Comparison of ENCODE assay signal across 12 cellular contexts in the genomic region with DNA sequence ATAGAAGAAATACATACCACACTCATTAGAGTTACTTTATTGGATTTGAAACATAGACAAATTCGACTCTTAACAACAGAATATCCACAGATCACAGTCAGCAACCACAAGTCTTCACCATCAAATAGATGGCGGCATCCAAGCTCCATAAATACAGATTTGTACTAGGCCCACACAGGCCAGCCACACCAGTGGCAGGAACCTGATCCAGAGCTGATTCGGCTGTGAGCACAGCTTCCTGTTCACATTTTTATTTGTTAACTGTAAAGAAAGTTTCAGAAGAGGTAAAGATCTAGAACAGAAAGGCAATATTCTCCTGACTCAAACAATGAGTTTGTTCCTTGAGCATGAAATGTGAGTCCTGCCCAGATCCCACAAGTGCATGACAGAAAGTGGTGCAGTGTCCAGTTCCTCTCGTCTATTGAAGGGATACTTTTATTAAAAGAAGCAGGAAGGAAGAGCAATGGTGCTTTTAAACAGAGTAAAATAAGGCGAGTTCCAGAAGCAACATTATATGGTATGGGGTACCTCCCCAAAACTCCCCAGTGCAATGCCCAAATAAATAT.
A peak's percentile ranks its signal among the peaks of the same experiment; 100 is the strongest.
DNase-seq lines count a peak whose midpoint lies in the region; ATAC-seq, FAIRE-seq and TF ChIP-seq lines count a peak whose summit lies in the region.
"Had no signal": no experiment of that assay in that cellular context is flagged by ENCODE, and none has a peak within 500 bp of the region (broad histone marks: within the 10 kb centered on the region; RNA-seq: fewer than 3 reads in every experiment).

No MANE protein-coding gene starts in this region.

- no peaks in the 10 kb centered on the region for H3K27me3 Mint-ChIP-seq in MCF 10A (ENCODE audit: insufficient read depth, unreplicated experiment)
- H3K27me3 Mint-ChIP-seq in activated CD4-positive, alpha-beta memory T cell treated with anti-CD3 and anti-CD28 coated beads for 36 hours = no peaks in the 10 kb centered on the region

- no peak overlapping the region for H2AFZ ChIP-seq in keratinocyte (ENCODE audit: control insufficient read depth, low read length)

- H3K9me3 ChIP-seq in breast epithelium (no peaks in the 10 kb centered on the region), keratinocyte (ENCODE audit: control insufficient read depth, low read depth, low read length) (no peaks in the 10 kb centered on the region), thyroid gland (no peaks in the 10 kb centered on the region)
- H3K9me3 ChIP-seq: BE2C, MG63 had no signal

- peak overlapping the region; percentile 4 for H3K4me2 ChIP-seq in keratinocyte (ENCODE audit: control insufficient read depth, extremely low read depth, insufficient read depth, low read depth, low read length)

- H3K27me3 ChIP-seq in breast epithelium (no peaks in the 10 kb centered on the region), keratinocyte (ENCODE audit: control insufficient read depth, extremely low read depth, insufficient read depth, low read length) (no peaks in the 10 kb centered on the region), thyroid gland (no peaks in the 10 kb centered on the region)
- H3K27me3 ChIP-seq: BE2C, MG63 had no signal

- no peaks in the 10 kb centered on the region for H3K9me3 Mint-ChIP-seq in MCF 10A (ENCODE audit: unreplicated experiment)
- no peaks in the 10 kb centered on the region for H3K9me3 Mint-ChIP-seq in activated CD4-positive, alpha-beta memory T cell treated with anti-CD3 and anti-CD28 coated beads for 36 hours

- dilution Hi-C loops in keratinocyte (cut with MboI; ENCODE audit: extremely low pct_ligation_motif_present, low sequenced_read_pairs) = no loop called here

- CTCF ChIA-PET in MCF 10A (lab: Yijun Ruan, JAX) = interaction anchor here (0.6 kb wide), 1 partner anchor 24 kb away, joined by 3 read pairs; no protein-coding TSS in a partner anchor
- CTCF ChIA-PET in activated CD4-positive, alpha-beta memory T cell treated with anti-CD3 and anti-CD28 coated beads for 36 hours (lab: Charles Lee) = no interaction called here

- peaks cover 17% of the 10 kb centered on the region for H3K36me3 Mint-ChIP-seq in MCF 10A (ENCODE audit: insufficient read depth, unreplicated experiment)
- peaks cover 7% of the 10 kb centered on the region for H3K36me3 Mint-ChIP-seq in activated CD4-positive, alpha-beta memory T cell treated with anti-CD3 and anti-CD28 coated beads for 36 hours

- POLR2A ChIA-PET in MCF 10A (lab: Yijun Ruan, JAX) = interaction anchor here (0.5 to 1.6 kb wide), 9 partner anchors 13 to 203 kb away, joined by 3 to 6 read pairs (median 4); no protein-coding TSS in a partner anchor
- POLR2A ChIA-PET in activated CD4-positive, alpha-beta memory T cell treated with anti-CD3 and anti-CD28 coated beads for 36 hours (lab: Charles Lee) = interaction anchor here (0.5 to 1.4 kb wide), 4 partner anchors 7 to 101 kb away, joined by 3 to 7 read pairs (median 4); no protein-coding TSS in a partner anchor

- TF ChIP-seq CTCF in breast epithelium (IDR thresholded peaks at IDR 0.05) = no peak
- TF ChIP-seq CTCF in MCF 10A (IDR thresholded peaks at IDR 0.05; ENCODE audit: unreplicated experiment) = no peak
- TF ChIP-seq CTCF in keratinocyte (optimal IDR thresholded peaks at IDR 0.05 in 1 of 3, IDR thresholded peaks at IDR 0.05 in 1 of 3, conservative IDR thresholded peaks at IDR 0.05 in 1 of 3; ENCODE audit: extremely low read depth in 1 of 3, insufficient read depth in 2 of 3, low read length in 3 of 3) = no peak
- no peak for TF ChIP-seq CTCF in thyroid gland (IDR thresholded peaks at IDR 0.05)

- no peak overlapping the region for H3K9ac ChIP-seq in keratinocyte (ENCODE audit: control insufficient read depth, extremely low read depth, insufficient read depth, low read length)

- H3K4me3 ChIP-seq in breast epithelium (no peak overlapping the region), keratinocyte (ENCODE audit: control insufficient read depth in 2 of 3, extremely low read depth in 1 of 3, insufficient read depth in 2 of 3, low read depth in 1 of 3, low read length in 3 of 3) (no peak overlapping the region), thyroid gland (replicated peaks in 1 of 3) (no peak overlapping the region)
- H3K4me3 ChIP-seq: MG63 had no signal

- no peak for FAIRE-seq in keratinocyte (lab: Jason Lieb, UNC)

- no peaks in the 10 kb centered on the region for H4K20me1 ChIP-seq in keratinocyte (ENCODE audit: control insufficient read depth, extremely low read depth, insufficient read depth, low read length)

- peak overlapping the region; percentile 49 to 89 for H3K27ac ChIP-seq in breast epithelium
- peak overlapping the region; percentile 15 for H3K27ac ChIP-seq in keratinocyte (ENCODE audit: control insufficient read depth, insufficient read depth, low read length)
- H3K27ac ChIP-seq in thyroid gland = peak overlapping the region in 2 of 3 donors; percentile 10 to 86

- no peak for DNase-seq in breast epithelium (ENCODE audit: low spot score in 2 of 2)
- DNase-seq in MCF 10A (ENCODE audit: unreplicated experiment) = no peak
- DNase-seq in activated CD4-positive, alpha-beta memory T cell treated with anti-CD3 and anti-CD28 coated beads for 36 hours = peak; percentile 53
- DNase-seq in keratinocyte (ENCODE audit: low read depth, low spot score) = no peak
- DNase-seq in thyroid gland = no peak
- DNase-seq in DMS153 treated with DMSO at 0.1 percent for 48 hours (lab: John Stamatoyannopoulos, UW; ENCODE audit: unreplicated experiment) = no peak
- DNase-seq: BE2C, MG63, NCI-H82, T1000 had no signal

- TF ChIP-seq POLR2A in breast epithelium (IDR thresholded peaks at IDR 0.05) (no peak), thyroid gland (IDR thresholded peaks at IDR 0.05) (no peak)

- intact Hi-C loops in breast epithelium (cut with DNase I; ENCODE audit: low total_unique reads) = no loop called here
- intact Hi-C loops in MCF 10A (cut with micrococcal nuclease) = no loop called here
- intact Hi-C loops in activated CD4-positive, alpha-beta memory T cell treated with anti-CD3 and anti-CD28 coated beads for 36 hours (cut with micrococcal nuclease) = loop anchor here (10.0 kb wide), 1 partner anchor 81 kb away; no protein-coding TSS in a partner anchor
- intact Hi-C loops in thyroid gland (cut with DNase I) = no loop called here

- peaks cover 23% of the 10 kb centered on the region for H3K4me1 Mint-ChIP-seq in MCF 10A (ENCODE audit: insufficient read depth, unreplicated experiment)
- peaks cover 28% of the 10 kb centered on the region for H3K4me1 Mint-ChIP-seq in activated CD4-positive, alpha-beta memory T cell treated with anti-CD3 and anti-CD28 coated beads for 36 hours (ENCODE audit: low read depth)

- 69 to 75% methylated on average over 5 of the region's 5 CpGs for WGBS in thyroid gland, 2 donors

- no peak overlapping the region for H3K27ac Mint-ChIP-seq in MCF 10A (ENCODE audit: low read depth, unreplicated experiment)
- H3K27ac Mint-ChIP-seq in activated CD4-positive, alpha-beta memory T cell treated with anti-CD3 and anti-CD28 coated beads for 36 hours = peak overlapping the region; percentile 79

- no peak overlapping the region for H3K4me3 Mint-ChIP-seq in MCF 10A (ENCODE audit: unreplicated experiment)
- H3K4me3 Mint-ChIP-seq in activated CD4-positive, alpha-beta memory T cell treated with anti-CD3 and anti-CD28 coated beads for 36 hours = peak overlapping the region; percentile 64

- peaks cover 8% of the 10 kb centered on the region for H3K79me2 ChIP-seq in keratinocyte (ENCODE audit: control insufficient read depth, insufficient read depth, low read length)

- ATAC-seq in HG03108 (IDR thresholded peaks at IDR 0.05; ENCODE audit: unreplicated experiment) (no peak), HG03521 (IDR thresholded peaks at IDR 0.05; ENCODE audit: unreplicated experiment) (no peak)

- H3K4me1 ChIP-seq in breast epithelium (peaks cover 0 to 12% of the 10 kb centered on the region in 2 donors), keratinocyte (ENCODE audit: control insufficient read depth, extremely low read depth, insufficient read depth, low read length) (peaks cover 44% of the 10 kb centered on the region), thyroid gland (peaks cover 34 to 49% of the 10 kb centered on the region in 2 donors)

- H3K36me3 ChIP-seq in breast epithelium = no peaks in the 10 kb centered on the region
- H3K36me3 ChIP-seq in keratinocyte (ENCODE audit: control insufficient read depth in 2 of 2, extremely low read depth in 1 of 2, insufficient read depth in 2 of 2, low read length in 2 of 2) = no peaks in the 10 kb centered on the region
- H3K36me3 ChIP-seq in thyroid gland = peaks cover 0 to 2% of the 10 kb centered on the region in 2 donors
- H3K36me3 ChIP-seq: BE2C, MG63 had no signal

- no peaks in the 10 kb centered on the region for H3K9me1 ChIP-seq in keratinocyte (ENCODE audit: control insufficient read depth, extremely low read depth, insufficient read depth, low read length)

- no TSS peak for BruUV-seq in MCF 10A (replicated peaks; lab: Mats Ljungman, UMichigan)

Comparison
In these comparisons a context has a peak if more than half of its experiments do, and no peak if none do; other contexts are left out.
1. H3K27ac ChIP-seq: peak in every context shown above with its lines; median percentile 69 in breast epithelium; 48 in thyroid gland; 15 in keratinocyte.